In the genomic region with DNA sequence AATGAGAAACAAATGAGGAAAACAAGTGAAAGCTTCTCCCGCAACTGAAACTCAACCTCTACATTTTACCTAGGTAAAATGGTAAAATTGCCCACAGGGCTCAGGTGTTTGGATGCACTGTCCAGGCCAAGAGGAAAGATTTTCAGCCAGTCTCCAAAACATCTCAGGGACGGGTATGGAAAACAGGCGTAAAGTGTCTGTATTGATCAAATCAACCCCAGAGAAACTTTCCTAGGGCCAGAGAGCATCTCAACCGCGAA, we compare ENCODE assay signal across 1 cellular context.
A peak's percentile ranks its signal among the peaks of the same experiment; 100 is the strongest.
TF ChIP-seq lines count a peak whose summit lies in the region.

No MANE protein-coding gene starts in this region.

TF ChIP-seq in K562, 482 proteins besides CTCF, POLR2A, EP300 and RAD21 (continues in another document):
- TF ChIP-seq PHTF2 (CRISPR knock-in tag; IDR thresholded peaks at IDR 0.05) (0 out of 2 replicates have a peak, but pooled peaks have one; percentile 37), MYC (IDR thresholded peaks at IDR 0.05; ENCODE audit: low read depth, low read length) (no peak), MYC (CRISPR knock-in tag; IDR thresholded peaks at IDR 0.05; ENCODE audit: borderline replicate concordance, low read depth) (no peak), MAFF (IDR thresholded peaks at IDR 0.05; ENCODE audit: low read length) (no peak), TAF7 (tag; IDR thresholded peaks at IDR 0.05) (peak; percentile 12; the same call in 1 of the 2 replicates), FOXA3 (CRISPR knock-in tag; conservative IDR thresholded peaks at IDR 0.05 in 1 of 2, IDR thresholded peaks at IDR 0.05 in 1 of 2) (no peak), ZNF695 (CRISPR knock-in tag; IDR thresholded peaks at IDR 0.05) (no peak), ZNF121 (CRISPR knock-in tag; conservative IDR thresholded peaks at IDR 0.05) (no peak), RBM34 (IDR thresholded peaks at IDR 0.05; ENCODE audit: borderline replicate concordance, insufficient read depth, low read length) (no peak), CAMTA2 (CRISPR knock-in tag; conservative IDR thresholded peaks at IDR 0.05) (no peak), NBN (IDR thresholded peaks at IDR 0.05; ENCODE audit: low read depth) (no peak), ZZZ3 (IDR thresholded peaks at IDR 0.05) (0 out of 2 replicates have a peak, but pooled peaks have one; percentile 12), ZNF699 (CRISPR knock-in tag; IDR thresholded peaks at IDR 0.05; ENCODE audit: insufficient replicate concordance) (no peak), ZNF668 (CRISPR knock-in tag; IDR thresholded peaks at IDR 0.05) (0 out of 2 replicates have a peak, but pooled peaks have one; percentile 19), NUFIP1 (IDR thresholded peaks at IDR 0.05; ENCODE audit: partially characterized antibody) (no peak), FIP1L1 (IDR thresholded peaks at IDR 0.05; ENCODE audit: low read depth, low read length, poor library complexity, severe bottlenecking) (no peak), RBM14 (IDR thresholded peaks at IDR 0.05; ENCODE audit: borderline replicate concordance, insufficient read depth, low read depth, low read length) (no peak), HDAC1 (IDR thresholded peaks at IDR 0.05) (no peak), TCF7 (IDR thresholded peaks at IDR 0.05; ENCODE audit: borderline replicate concordance) (no peak), MCM3 (IDR thresholded peaks at IDR 0.05) (no peak), MECOM (CRISPR knock-in tag; IDR thresholded peaks at IDR 0.05) (no peak), ZC3H11A (IDR thresholded peaks at IDR 0.05; ENCODE audit: low read depth, low read length) (no peak), HMG20B (CRISPR knock-in tag; IDR thresholded peaks at IDR 0.05) (no peak), DMBX1 (CRISPR knock-in tag; IDR thresholded peaks at IDR 0.05; ENCODE audit: borderline replicate concordance) (no peak), NR2F6 (CRISPR knock-in tag; IDR thresholded peaks at IDR 0.05) (no peak), IRF2 (CRISPR knock-in tag; IDR thresholded peaks at IDR 0.05) (no peak), CREBBP (IDR thresholded peaks at IDR 0.05; ENCODE audit: low read depth, low read length) (no peak), GABPA (tag; conservative IDR thresholded peaks at IDR 0.05; ENCODE audit: low read depth) (no peak), ELF4 (CRISPR knock-in tag; IDR thresholded peaks at IDR 0.05) (no peak), CBFA2T3 (IDR thresholded peaks at IDR 0.05) (no peak), GTF2E2 (tag; IDR thresholded peaks at IDR 0.05) (peak; percentile 46; the same call in 1 of the 2 replicates), ZNF12 (CRISPR knock-in tag; IDR thresholded peaks at IDR 0.05) (no peak), PHF8 (IDR thresholded peaks at IDR 0.05; ENCODE audit: borderline replicate concordance, low read length) (no peak), BMI1 (IDR thresholded peaks at IDR 0.05; ENCODE audit: low read length) (no peak), STAG1 (CRISPR knock-in tag; IDR thresholded peaks at IDR 0.05; ENCODE audit: borderline replicate concordance) (no peak), SMARCA5 (IDR thresholded peaks at IDR 0.05) (no peak), HDGF (IDR thresholded peaks at IDR 0.05) (no peak), ARID2 (IDR thresholded peaks at IDR 0.05) (peak; percentile 33; the same call in 1 of the 2 replicates), DPF2 (IDR thresholded peaks at IDR 0.05) (no peak), ZNF184 (CRISPR knock-in tag; IDR thresholded peaks at IDR 0.05) (no peak)
- TF ChIP-seq, protein P1, sequence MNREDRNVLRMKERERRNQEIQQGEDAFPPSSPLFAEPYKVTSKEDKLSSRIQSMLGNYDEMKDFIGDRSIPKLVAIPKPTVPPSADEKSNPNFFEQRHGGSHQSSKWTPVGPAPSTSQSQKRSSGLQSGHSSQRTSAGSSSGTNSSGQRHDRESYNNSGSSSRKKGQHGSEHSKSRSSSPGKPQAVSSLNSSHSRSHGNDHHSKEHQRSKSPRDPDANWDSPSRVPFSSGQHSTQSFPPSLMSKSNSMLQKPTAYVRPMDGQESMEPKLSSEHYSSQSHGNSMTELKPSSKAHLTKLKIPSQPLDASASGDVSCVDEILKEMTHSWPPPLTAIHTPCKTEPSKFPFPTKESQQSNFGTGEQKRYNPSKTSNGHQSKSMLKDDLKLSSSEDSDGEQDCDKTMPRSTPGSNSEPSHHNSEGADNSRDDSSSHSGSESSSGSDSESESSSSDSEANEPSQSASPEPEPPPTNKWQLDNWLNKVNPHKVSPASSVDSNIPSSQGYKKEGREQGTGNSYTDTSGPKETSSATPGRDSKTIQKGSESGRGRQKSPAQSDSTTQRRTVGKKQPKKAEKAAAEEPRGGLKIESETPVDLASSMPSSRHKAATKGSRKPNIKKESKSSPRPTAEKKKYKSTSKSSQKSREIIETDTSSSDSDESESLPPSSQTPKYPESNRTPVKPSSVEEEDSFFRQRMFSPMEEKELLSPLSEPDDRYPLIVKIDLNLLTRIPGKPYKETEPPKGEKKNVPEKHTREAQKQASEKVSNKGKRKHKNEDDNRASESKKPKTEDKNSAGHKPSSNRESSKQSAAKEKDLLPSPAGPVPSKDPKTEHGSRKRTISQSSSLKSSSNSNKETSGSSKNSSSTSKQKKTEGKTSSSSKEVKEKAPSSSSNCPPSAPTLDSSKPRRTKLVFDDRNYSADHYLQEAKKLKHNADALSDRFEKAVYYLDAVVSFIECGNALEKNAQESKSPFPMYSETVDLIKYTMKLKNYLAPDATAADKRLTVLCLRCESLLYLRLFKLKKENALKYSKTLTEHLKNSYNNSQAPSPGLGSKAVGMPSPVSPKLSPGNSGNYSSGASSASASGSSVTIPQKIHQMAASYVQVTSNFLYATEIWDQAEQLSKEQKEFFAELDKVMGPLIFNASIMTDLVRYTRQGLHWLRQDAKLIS (CRISPR knock-in tag; IDR thresholded peaks at IDR 0.05): no peak
- TF ChIP-seq, protein P2, sequence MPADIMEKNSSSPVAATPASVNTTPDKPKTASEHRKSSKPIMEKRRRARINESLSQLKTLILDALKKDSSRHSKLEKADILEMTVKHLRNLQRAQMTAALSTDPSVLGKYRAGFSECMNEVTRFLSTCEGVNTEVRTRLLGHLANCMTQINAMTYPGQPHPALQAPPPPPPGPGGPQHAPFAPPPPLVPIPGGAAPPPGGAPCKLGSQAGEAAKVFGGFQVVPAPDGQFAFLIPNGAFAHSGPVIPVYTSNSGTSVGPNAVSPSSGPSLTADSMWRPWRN (IDR thresholded peaks at IDR 0.05; ENCODE audit: low read depth): no peak
- TF ChIP-seq, protein P3, sequence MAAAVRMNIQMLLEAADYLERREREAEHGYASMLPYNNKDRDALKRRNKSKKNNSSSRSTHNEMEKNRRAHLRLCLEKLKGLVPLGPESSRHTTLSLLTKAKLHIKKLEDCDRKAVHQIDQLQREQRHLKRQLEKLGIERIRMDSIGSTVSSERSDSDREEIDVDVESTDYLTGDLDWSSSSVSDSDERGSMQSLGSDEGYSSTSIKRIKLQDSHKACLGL (CRISPR knock-in tag; IDR thresholded peaks at IDR 0.05; ENCODE audit: borderline replicate concordance, poor library complexity, severe bottlenecking): no peak
- TF ChIP-seq, protein P4, sequence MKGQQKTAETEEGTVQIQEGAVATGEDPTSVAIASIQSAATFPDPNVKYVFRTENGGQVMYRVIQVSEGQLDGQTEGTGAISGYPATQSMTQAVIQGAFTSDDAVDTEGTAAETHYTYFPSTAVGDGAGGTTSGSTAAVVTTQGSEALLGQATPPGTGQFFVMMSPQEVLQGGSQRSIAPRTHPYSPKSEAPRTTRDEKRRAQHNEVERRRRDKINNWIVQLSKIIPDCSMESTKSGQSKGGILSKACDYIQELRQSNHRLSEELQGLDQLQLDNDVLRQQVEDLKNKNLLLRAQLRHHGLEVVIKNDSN (CRISPR knock-in tag; IDR thresholded peaks at IDR 0.05): no peak
- TF ChIP-seq, protein P5, sequence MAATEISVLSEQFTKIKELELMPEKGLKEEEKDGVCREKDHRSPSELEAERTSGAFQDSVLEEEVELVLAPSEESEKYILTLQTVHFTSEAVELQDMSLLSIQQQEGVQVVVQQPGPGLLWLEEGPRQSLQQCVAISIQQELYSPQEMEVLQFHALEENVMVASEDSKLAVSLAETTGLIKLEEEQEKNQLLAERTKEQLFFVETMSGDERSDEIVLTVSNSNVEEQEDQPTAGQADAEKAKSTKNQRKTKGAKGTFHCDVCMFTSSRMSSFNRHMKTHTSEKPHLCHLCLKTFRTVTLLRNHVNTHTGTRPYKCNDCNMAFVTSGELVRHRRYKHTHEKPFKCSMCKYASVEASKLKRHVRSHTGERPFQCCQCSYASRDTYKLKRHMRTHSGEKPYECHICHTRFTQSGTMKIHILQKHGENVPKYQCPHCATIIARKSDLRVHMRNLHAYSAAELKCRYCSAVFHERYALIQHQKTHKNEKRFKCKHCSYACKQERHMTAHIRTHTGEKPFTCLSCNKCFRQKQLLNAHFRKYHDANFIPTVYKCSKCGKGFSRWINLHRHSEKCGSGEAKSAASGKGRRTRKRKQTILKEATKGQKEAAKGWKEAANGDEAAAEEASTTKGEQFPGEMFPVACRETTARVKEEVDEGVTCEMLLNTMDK (IDR thresholded peaks at IDR 0.05; ENCODE audit: borderline replicate concordance, insufficient read depth, low read depth, low read length, poor library complexity, severe bottlenecking): no peak
- TF ChIP-seq, protein P6, sequence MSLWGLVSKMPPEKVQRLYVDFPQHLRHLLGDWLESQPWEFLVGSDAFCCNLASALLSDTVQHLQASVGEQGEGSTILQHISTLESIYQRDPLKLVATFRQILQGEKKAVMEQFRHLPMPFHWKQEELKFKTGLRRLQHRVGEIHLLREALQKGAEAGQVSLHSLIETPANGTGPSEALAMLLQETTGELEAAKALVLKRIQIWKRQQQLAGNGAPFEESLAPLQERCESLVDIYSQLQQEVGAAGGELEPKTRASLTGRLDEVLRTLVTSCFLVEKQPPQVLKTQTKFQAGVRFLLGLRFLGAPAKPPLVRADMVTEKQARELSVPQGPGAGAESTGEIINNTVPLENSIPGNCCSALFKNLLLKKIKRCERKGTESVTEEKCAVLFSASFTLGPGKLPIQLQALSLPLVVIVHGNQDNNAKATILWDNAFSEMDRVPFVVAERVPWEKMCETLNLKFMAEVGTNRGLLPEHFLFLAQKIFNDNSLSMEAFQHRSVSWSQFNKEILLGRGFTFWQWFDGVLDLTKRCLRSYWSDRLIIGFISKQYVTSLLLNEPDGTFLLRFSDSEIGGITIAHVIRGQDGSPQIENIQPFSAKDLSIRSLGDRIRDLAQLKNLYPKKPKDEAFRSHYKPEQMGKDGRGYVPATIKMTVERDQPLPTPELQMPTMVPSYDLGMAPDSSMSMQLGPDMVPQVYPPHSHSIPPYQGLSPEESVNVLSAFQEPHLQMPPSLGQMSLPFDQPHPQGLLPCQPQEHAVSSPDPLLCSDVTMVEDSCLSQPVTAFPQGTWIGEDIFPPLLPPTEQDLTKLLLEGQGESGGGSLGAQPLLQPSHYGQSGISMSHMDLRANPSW (CRISPR knock-in tag; IDR thresholded peaks at IDR 0.05): no peak
- TF ChIP-seq, protein P7, sequence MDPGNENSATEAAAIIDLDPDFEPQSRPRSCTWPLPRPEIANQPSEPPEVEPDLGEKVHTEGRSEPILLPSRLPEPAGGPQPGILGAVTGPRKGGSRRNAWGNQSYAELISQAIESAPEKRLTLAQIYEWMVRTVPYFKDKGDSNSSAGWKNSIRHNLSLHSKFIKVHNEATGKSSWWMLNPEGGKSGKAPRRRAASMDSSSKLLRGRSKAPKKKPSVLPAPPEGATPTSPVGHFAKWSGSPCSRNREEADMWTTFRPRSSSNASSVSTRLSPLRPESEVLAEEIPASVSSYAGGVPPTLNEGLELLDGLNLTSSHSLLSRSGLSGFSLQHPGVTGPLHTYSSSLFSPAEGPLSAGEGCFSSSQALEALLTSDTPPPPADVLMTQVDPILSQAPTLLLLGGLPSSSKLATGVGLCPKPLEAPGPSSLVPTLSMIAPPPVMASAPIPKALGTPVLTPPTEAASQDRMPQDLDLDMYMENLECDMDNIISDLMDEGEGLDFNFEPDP (CRISPR knock-in tag; IDR thresholded peaks at IDR 0.05): no peak
- TF ChIP-seq, protein P8, sequence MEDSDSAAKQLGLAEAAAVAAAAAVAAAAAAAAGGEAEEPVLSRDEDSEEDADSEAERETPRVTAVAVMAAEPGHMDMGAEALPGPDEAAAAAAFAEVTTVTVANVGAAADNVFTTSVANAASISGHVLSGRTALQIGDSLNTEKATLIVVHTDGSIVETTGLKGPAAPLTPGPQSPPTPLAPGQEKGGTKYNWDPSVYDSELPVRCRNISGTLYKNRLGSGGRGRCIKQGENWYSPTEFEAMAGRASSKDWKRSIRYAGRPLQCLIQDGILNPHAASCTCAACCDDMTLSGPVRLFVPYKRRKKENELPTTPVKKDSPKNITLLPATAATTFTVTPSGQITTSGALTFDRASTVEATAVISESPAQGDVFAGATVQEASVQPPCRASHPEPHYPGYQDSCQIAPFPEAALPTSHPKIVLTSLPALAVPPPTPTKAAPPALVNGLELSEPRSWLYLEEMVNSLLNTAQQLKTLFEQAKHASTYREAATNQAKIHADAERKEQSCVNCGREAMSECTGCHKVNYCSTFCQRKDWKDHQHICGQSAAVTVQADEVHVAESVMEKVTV (CRISPR knock-in tag; IDR thresholded peaks at IDR 0.05): no peak
- TF ChIP-seq, protein P9, sequence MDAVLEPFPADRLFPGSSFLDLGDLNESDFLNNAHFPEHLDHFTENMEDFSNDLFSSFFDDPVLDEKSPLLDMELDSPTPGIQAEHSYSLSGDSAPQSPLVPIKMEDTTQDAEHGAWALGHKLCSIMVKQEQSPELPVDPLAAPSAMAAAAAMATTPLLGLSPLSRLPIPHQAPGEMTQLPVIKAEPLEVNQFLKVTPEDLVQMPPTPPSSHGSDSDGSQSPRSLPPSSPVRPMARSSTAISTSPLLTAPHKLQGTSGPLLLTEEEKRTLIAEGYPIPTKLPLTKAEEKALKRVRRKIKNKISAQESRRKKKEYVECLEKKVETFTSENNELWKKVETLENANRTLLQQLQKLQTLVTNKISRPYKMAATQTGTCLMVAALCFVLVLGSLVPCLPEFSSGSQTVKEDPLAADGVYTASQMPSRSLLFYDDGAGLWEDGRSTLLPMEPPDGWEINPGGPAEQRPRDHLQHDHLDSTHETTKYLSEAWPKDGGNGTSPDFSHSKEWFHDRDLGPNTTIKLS (IDR thresholded peaks at IDR 0.05; ENCODE audit: borderline replicate concordance, low read depth): no peak
- TF ChIP-seq, protein P10, sequence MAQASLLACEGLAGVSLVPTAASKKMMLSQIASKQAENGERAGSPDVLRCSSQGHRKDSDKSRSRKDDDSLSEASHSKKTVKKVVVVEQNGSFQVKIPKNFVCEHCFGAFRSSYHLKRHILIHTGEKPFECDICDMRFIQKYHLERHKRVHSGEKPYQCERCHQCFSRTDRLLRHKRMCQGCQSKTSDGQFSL (CRISPR knock-in tag; IDR thresholded peaks at IDR 0.05): no peak
- TF ChIP-seq, protein P10 (tag; IDR thresholded peaks at IDR 0.05): no peak
- TF ChIP-seq, protein P11, sequence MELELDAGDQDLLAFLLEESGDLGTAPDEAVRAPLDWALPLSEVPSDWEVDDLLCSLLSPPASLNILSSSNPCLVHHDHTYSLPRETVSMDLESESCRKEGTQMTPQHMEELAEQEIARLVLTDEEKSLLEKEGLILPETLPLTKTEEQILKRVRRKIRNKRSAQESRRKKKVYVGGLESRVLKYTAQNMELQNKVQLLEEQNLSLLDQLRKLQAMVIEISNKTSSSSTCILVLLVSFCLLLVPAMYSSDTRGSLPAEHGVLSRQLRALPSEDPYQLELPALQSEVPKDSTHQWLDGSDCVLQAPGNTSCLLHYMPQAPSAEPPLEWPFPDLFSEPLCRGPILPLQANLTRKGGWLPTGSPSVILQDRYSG (tag; conservative IDR thresholded peaks at IDR 0.05; ENCODE audit: low read depth): no peak
